In the genomic region with DNA sequence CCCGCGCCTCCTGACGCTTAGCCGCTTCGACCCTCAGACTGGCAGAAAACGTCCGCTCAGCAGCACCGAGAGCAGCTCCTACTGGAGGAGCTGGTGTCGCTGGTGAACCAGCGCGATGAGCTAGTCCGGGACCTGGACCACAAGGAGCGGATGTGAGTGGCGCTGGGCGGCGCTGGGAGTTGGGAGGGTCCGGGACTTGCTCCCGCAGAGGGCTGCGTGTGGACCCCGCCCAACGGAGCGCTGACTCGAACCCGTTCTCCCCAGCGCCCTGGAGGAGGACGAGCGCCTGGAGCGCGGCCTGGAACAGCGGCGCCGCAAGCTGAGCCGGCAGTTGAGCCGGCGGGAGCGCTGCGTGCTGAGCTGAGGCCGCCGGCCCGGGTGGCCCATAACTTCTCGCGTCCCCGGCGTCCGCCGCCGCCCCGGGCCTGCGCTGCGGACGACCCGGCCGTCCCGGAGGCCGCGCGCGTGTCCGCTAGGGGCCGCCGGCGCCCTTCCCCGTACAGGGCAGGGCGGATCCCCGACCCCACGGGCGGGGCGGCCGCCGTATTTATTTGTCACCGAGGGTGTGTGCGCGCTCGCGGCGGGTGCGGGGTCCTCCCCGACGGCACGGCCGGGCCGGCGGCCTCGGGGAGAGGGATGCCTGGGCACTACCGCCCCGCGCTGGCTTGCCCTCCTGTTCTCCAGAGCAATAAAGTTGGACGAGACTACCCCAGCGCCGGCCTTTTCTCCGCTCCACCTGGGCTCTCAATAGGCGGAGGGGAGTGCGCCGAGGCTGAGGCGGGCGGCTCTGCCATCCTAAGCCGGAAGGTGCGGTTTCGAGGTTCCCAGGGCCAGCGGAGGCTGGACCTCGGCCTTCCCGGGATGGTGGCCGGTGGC, we compare ENCODE assay signal across 11 cellular contexts. TPM values are rescaled to one million over a fixed set of nuclear protein-coding genes. Genes with fewer than 3 reads are reported as not detected.
A peak's percentile ranks its signal among the peaks of the same experiment; 100 is the strongest.
DNase-seq lines count a peak whose midpoint lies in the region; ATAC-seq and TF ChIP-seq lines count a peak whose summit lies in the region.
"Had no signal": no experiment of that assay in that cellular context is flagged by ENCODE, and none has a peak within 500 bp of the region (broad histone marks: within the 10 kb centered on the region; RNA-seq: fewer than 3 reads in every experiment).

No MANE protein-coding gene starts in this region.

- H3K4me1 Mint-ChIP-seq in nephron, result peaks cover 18% of the 10 kb centered on the region

- peak; percentile 54 for DNase-seq in NCI-H1105 treated with DMSO at 0.1 percent for 48 hours (lab: John Stamatoyannopoulos, UW)
- DNase-seq in NCI-H1105 (lab: John Stamatoyannopoulos, UW), result no peak
- peak; percentile 63 for DNase-seq in left ventricle myocardium superior
- no peak for DNase-seq in vagina (ENCODE audit: extremely low spot score in 2 of 2)
- DNase-seq in NCI-H2227 (lab: John Stamatoyannopoulos, UW; ENCODE audit: unreplicated experiment), result no peak
- no peak for DNase-seq in central memory CD4-positive, alpha-beta T cell
- DNase-seq: naive thymus-derived CD8-positive, alpha-beta T cell; NCI-H82 had no signal

- TF ChIP-seq POLR2A in vagina (IDR thresholded peaks at IDR 0.05), result no peak

- H3K27me3 ChIP-seq in vagina, result no peaks in the 10 kb centered on the region

- peaks cover 0 to 6% of the 10 kb centered on the region in 2 donors for H3K36me3 ChIP-seq in vagina

- peaks cover 32% of the 10 kb centered on the region for H3K27me3 Mint-ChIP-seq in nephron (ENCODE audit: low read depth)
- H3K27me3 Mint-ChIP-seq: naive thymus-derived CD8-positive, alpha-beta T cell had no signal

- H3K36me3 Mint-ChIP-seq in nephron (ENCODE audit: low read depth), result peaks cover 4% of the 10 kb centered on the region

- no peaks in the 10 kb centered on the region for H3K9me3 ChIP-seq in vagina

- no peak overlapping the region for H3K27ac Mint-ChIP-seq in nephron

- ATAC-seq in left ventricle myocardium superior (peak; percentile 14), HG03520 (IDR thresholded peaks at IDR 0.05; ENCODE audit: unreplicated experiment) (no peak)
- ATAC-seq: naive thymus-derived CD8-positive, alpha-beta T cell had no signal

- peak overlapping the region in 1 of 3 experiments; percentile 45 for H3K4me3 Mint-ChIP-seq in nephron
- H3K4me3 Mint-ChIP-seq: naive thymus-derived CD8-positive, alpha-beta T cell had no signal

- H3K4me3 ChIP-seq in vagina, result peak overlapping the region in 1 of 2 donors; percentile 23

- H3K27ac ChIP-seq in vagina, result peak overlapping the region; percentile 84
- H3K27ac ChIP-seq: 22Rv1 had no signal

- peaks cover 49% of the 10 kb centered on the region for H3K4me1 ChIP-seq in vagina

- intact Hi-C loops in left ventricle myocardium superior (cut with micrococcal nuclease) (loop anchor here (10.0 kb wide), 1 partner anchor 47 kb away; no protein-coding TSS in a partner anchor), vagina (cut with DNase I) (no loop called here)

- H3K9me3 Mint-ChIP-seq in nephron, result no peaks in the 10 kb centered on the region
- H3K9me3 Mint-ChIP-seq: naive thymus-derived CD8-positive, alpha-beta T cell had no signal

- TF ChIP-seq CTCF in nephron (IDR thresholded peaks at IDR 0.05; ENCODE audit: unreplicated experiment in 3 of 3), result peak in 2 of 3 experiments; percentile 6 to 35
- no peak for TF ChIP-seq CTCF in vagina (IDR thresholded peaks at IDR 0.05)

RNA-seq across cellular contexts. Expression of a gene that starts 3.4 kb away (rescaled TPM):
- total RNA-seq in left ventricle myocardium superior (0.94 TPM), vagina (12.0 TPM)

RNA-seq across cellular contexts. Expression of a gene that starts 16.3 kb away (rescaled TPM):
- 57.3 TPM for total RNA-seq in left ventricle myocardium superior
- 123 TPM for total RNA-seq in vagina

RNA-seq across cellular contexts. Expression of a gene that starts 19.8 kb away (rescaled TPM):
- total RNA-seq in left ventricle myocardium superior (39.3 TPM), vagina (62.4 TPM)

RNA-seq across cellular contexts. Expression of a gene that starts 21.8 kb away (rescaled TPM):
- total RNA-seq in left ventricle myocardium superior (39.0 TPM), vagina (38.1 TPM)

RNA-seq across cellular contexts. Expression of a gene that starts 21.9 kb away (rescaled TPM):
- total RNA-seq in left ventricle myocardium superior (25.0 TPM), vagina (68.5 TPM)

Comparison
In these comparisons a context has a peak if more than half of its experiments do, and no peak if none do; other contexts are left out.
1. DNase-seq: peak in NCI-H1105 treated with DMSO at 0.1 percent for 48 hours (single experiment) and left ventricle myocardium superior (single experiment); none in NCI-H1105 (single experiment), vagina (0 of 2), NCI-H2227 (single experiment) and central memory CD4-positive, alpha-beta T cell (single experiment).
2. CTCF ChIP-seq: peak in nephron (2 of 3); none in vagina (0 of 3).